Comparison of ENCODE assay signal across 12 cellular contexts in the genomic region with DNA sequence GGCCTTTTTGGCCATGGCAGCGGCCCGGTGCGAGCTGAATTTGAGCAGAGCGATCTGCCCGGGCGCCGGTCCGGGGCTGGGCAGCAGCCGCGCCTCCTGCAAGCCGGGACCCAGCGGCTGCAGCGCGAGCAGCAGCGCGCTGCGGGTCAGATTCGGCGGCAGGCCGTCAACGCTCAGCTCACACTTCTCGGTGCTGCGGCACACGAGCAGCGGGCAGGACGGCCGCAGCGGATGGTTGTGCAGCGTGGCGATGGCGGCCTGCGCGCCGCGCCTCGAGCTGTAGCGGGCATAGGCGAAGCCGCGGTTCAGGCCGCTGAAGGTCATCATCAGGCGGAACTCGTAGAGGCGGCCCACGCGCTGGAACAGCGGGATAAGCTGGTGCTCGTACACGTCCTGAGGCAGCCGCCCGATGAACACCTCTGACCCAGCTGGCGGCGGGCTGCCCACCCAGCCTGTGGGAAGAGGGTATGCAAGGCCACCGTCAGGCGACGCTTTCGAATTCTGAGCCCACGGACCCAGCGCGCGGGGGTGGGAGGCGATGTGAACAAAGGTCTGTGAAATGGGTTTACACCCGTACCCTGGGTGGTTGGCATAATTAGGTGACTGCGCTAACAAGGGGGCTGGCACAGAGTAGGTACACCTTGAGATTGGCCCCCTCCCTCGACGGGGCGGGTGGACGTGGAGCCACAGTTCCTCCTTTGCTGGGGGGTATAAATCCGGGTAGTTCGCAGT. TPM values are rescaled to one million over a fixed set of nuclear protein-coding genes. Genes with fewer than 3 reads are reported as not detected.
DNase-seq lines count a peak whose midpoint lies in the region; ATAC-seq and TF ChIP-seq lines count a peak whose summit lies in the region.
"Had no signal": no experiment of that assay in that cellular context is flagged by ENCODE, and none has a peak within 500 bp of the region (broad histone marks: within the 10 kb centered on the region; RNA-seq: fewer than 3 reads in every experiment).

No MANE protein-coding gene starts in this region.

- H3K4me1 ChIP-seq in mesenchymal stem cell (ENCODE audit: control insufficient read depth, insufficient read depth, low read depth, low read length), result no peaks in the 10 kb centered on the region

- H3K9me3 ChIP-seq in mesenchymal stem cell (ENCODE audit: control insufficient read depth, low read length), result no peaks in the 10 kb centered on the region

- no peak overlapping the region for H3K14ac ChIP-seq in mesenchymal stem cell (ENCODE audit: low read length in 2 of 2)

- H2BK5ac ChIP-seq in mesenchymal stem cell (ENCODE audit: low read depth, low read length, poor library complexity, severe bottlenecking), result no peak overlapping the region

- TF ChIP-seq POLR2A in GM19193 (IDR thresholded peaks at IDR 0.05; ENCODE audit: extremely low read depth, insufficient read depth, insufficient read length), result peak; percentile 17

- H2BK15ac ChIP-seq in mesenchymal stem cell (ENCODE audit: low read depth, poor library complexity, severe bottlenecking), result no peak overlapping the region

- H4K91ac ChIP-seq in mesenchymal stem cell (ENCODE audit: low read length), result peak overlapping the region; percentile 56

- H2BK12ac ChIP-seq in mesenchymal stem cell (ENCODE audit: low read length in 2 of 2), result no peak overlapping the region

- H3K4me2 ChIP-seq in mesenchymal stem cell (ENCODE audit: low read length, poor library complexity, severe bottlenecking), result no peak overlapping the region

- peak overlapping the region in 1 of 2 donors; percentile 19 for H3K27ac Mint-ChIP-seq in effector memory CD8-positive, alpha-beta T cell
- H3K27ac Mint-ChIP-seq: T-helper 1 cell treated with Interleukin-12 subunit alpha and Interleukin-12 subunit beta and Interleukin-4 antibody, amounts not matched to agents 30 μg/mL and 1 μg/mL, for 36 hours had no signal

- H3K27me3 Mint-ChIP-seq in effector memory CD8-positive, alpha-beta T cell, result no peaks in the 10 kb centered on the region

- no peak overlapping the region for H3K23ac ChIP-seq in mesenchymal stem cell (ENCODE audit: low read length in 2 of 2)

- H4K8ac ChIP-seq in mesenchymal stem cell (ENCODE audit: low read length), result no peak overlapping the region

- H2AK5ac ChIP-seq in mesenchymal stem cell (ENCODE audit: low read length, severe bottlenecking), result no peak overlapping the region

- H2AFZ ChIP-seq in mesenchymal stem cell (ENCODE audit: low read depth, low read length), result no peak overlapping the region

- no peak overlapping the region for H3K4me3 Mint-ChIP-seq in effector memory CD8-positive, alpha-beta T cell
- H3K4me3 Mint-ChIP-seq: T-helper 1 cell treated with Interleukin-12 subunit alpha and Interleukin-12 subunit beta and Interleukin-4 antibody, amounts not matched to agents 30 μg/mL and 1 μg/mL, for 36 hours had no signal

- H3K9me3 Mint-ChIP-seq in effector memory CD8-positive, alpha-beta T cell, result no peaks in the 10 kb centered on the region
- H3K9me3 Mint-ChIP-seq: T-helper 1 cell treated with Interleukin-12 subunit alpha and Interleukin-12 subunit beta and Interleukin-4 antibody, amounts not matched to agents 30 μg/mL and 1 μg/mL, for 36 hours had no signal

- H3K27me3 ChIP-seq in mesenchymal stem cell (ENCODE audit: control insufficient read depth in 1 of 2, insufficient read depth in 1 of 2, low read length in 2 of 2), result no peaks in the 10 kb centered on the region

- no peak overlapping the region for H3K4ac ChIP-seq in mesenchymal stem cell (ENCODE audit: low read depth in 1 of 2, low read length in 2 of 2)

- H2BK120ac ChIP-seq in mesenchymal stem cell (ENCODE audit: low read depth, low read length), result no peak overlapping the region

- H3K4me1 Mint-ChIP-seq in effector memory CD8-positive, alpha-beta T cell (ENCODE audit: low read depth in 2 of 2), result peaks cover 7 to 12% of the 10 kb centered on the region in 2 donors

- ATAC-seq in effector memory CD8-positive, alpha-beta T cell (replicated peaks), result peak; percentile 48

- H3K36me3 Mint-ChIP-seq in effector memory CD8-positive, alpha-beta T cell (ENCODE audit: insufficient read depth), result peaks cover 59% of the 10 kb centered on the region

- H3K18ac ChIP-seq in mesenchymal stem cell (ENCODE audit: low read depth in 1 of 2, low read length in 2 of 2), result no peak overlapping the region

- H3K27ac ChIP-seq in mesenchymal stem cell (ENCODE audit: low read length, poor library complexity, severe bottlenecking), result no peak overlapping the region

- peaks cover 26% of the 10 kb centered on the region for H3K79me1 ChIP-seq in mesenchymal stem cell (replicated peaks; ENCODE audit: low read length, poor library complexity, severe bottlenecking)

- peak overlapping the region; percentile 26 for H3K9ac ChIP-seq in mesenchymal stem cell (ENCODE audit: low read length)

- 98% methylated on average over 70 of the region's 70 CpGs for WGBS in mesenchymal stem cell

- H3K36me3 ChIP-seq in mesenchymal stem cell (ENCODE audit: control insufficient read depth in 1 of 2, insufficient read depth in 2 of 2, low read depth in 1 of 2, low read length in 2 of 2), result peaks cover 82 to 87% of the 10 kb centered on the region in 2 experiments

- DNase-seq in CD1c-positive myeloid dendritic cell (ENCODE audit: extremely low spot score) (peak; percentile 29), mesenchymal stem cell (peak; percentile 11), T1000 (lab: John Stamatoyannopoulos, UW) (no peak), cortex of kidney (lab: John Stamatoyannopoulos, UW) (no peak), inferior parietal cortex (ENCODE audit: extremely low spot score) (no peak), GF-D8 (lab: John Stamatoyannopoulos, UW) (no peak)
- no peak for DNase-seq in effector memory CD8-positive, alpha-beta T cell
- DNase-seq: activated naive CD4-positive, alpha-beta T cell treated with Interleukin-2 at 50 U/mL for 16 hours; DMS153; NCI-H2081 had no signal

- no peak overlapping the region for H3K4me3 ChIP-seq in mesenchymal stem cell (ENCODE audit: insufficient read depth in 1 of 2, low read depth in 1 of 2, low read length in 2 of 2)

RNA-seq across cellular contexts. Expression of gene DND1, which starts 0.8 kb away (rescaled TPM):
- polyA plus RNA-seq in mesenchymal stem cell (2013, experiment 1 of 2), result 0.48 TPM
- polyA plus RNA-seq in mesenchymal stem cell (2013, experiment 2 of 2), result 0.34 TPM

RNA-seq across cellular contexts. Expression of gene WDR55, which starts 7.9 kb away (rescaled TPM):
- 16.7 TPM for polyA plus RNA-seq in mesenchymal stem cell (2013, experiment 1 of 2)
- polyA plus RNA-seq in mesenchymal stem cell (2013, experiment 2 of 2), result 16.7 TPM

RNA-seq across cellular contexts. Expression of gene HARS1, which starts 18.5 kb away (rescaled TPM):
- polyA plus RNA-seq in mesenchymal stem cell (2013, experiment 1 of 2), result 56.3 TPM
- 56.1 TPM for polyA plus RNA-seq in mesenchymal stem cell (2013, experiment 2 of 2)

RNA-seq across cellular contexts. Expression of gene HARS2, which starts 18.6 kb away (rescaled TPM):
- 12.0 TPM for polyA plus RNA-seq in mesenchymal stem cell (2013, experiment 1 of 2)
- polyA plus RNA-seq in mesenchymal stem cell (2013, experiment 2 of 2), result 12.8 TPM

RNA-seq across cellular contexts. Expression of gene IK, which starts 25.0 kb away (rescaled TPM):
- polyA plus RNA-seq in mesenchymal stem cell (2013, experiment 1 of 2), result 110 TPM
- polyA plus RNA-seq in mesenchymal stem cell (2013, experiment 2 of 2), result 113 TPM

Comparison
In these comparisons a context has a peak if more than half of its experiments do, and no peak if none do; other contexts are left out.
1. DNase-seq: peak in CD1c-positive myeloid dendritic cell (single experiment) and mesenchymal stem cell (single experiment); none in effector memory CD8-positive, alpha-beta T cell (0 of 3), T1000 (single experiment), cortex of kidney (single experiment), inferior parietal cortex (single experiment) and GF-D8 (single experiment).